18 cellular contexts compared by ENCODE assay signal in genomic region chr14:54577494-54577893, GRCh38. TPM values are rescaled to one million over a fixed set of nuclear protein-coding genes. Genes with fewer than 3 reads are reported as not detected.
"Had no signal": no experiment of that assay in that cellular context is flagged by ENCODE, and none has a peak within 500 bp of the region (broad histone marks: within the 10 kb centered on the region; RNA-seq: fewer than 3 reads in every experiment).

No MANE protein-coding gene starts in this region.

- H3K4me3 Mint-ChIP-seq: activated naive CD8-positive, alpha-beta T cell treated with anti-CD3 and anti-CD28 coated beads, Interleukin-2, amount 10 ng/mL, durations not matched to agents 7 days and 5 days; activated T-helper 1 cell treated with anti-CD3 and anti-CD28 coated beads, Interleukin-12 subunit alpha, Interleukin-12 subunit beta, Interleukin-2, Interleukin-4 antibody, amounts not matched to agents 30 ng/mL and 10 ng/mL and 1 ng/mL, durations not matched to agents 14 hours and 24 hours and 36 hours; central memory CD8-positive, alpha-beta T cell; naive thymus-derived CD4-positive, alpha-beta T cell; WTC11 had no signal

- DNase-seq: activated CD4-positive, alpha-beta T cell treated with anti-CD3 and anti-CD28 coated beads for 48 hours; activated naive CD4-positive, alpha-beta T cell; activated naive CD8-positive, alpha-beta T cell treated with anti-CD3 and anti-CD28 coated beads, Interleukin-2, amount 10 ng/mL, durations not matched to agents 7 days and 5 days; cortex of kidney; effector CD8-positive, alpha-beta T cell; foreskin melanocyte; head of caudate nucleus; lower lobe of right lung; naive thymus-derived CD4-positive, alpha-beta T cell; pancreas; stimulated activated CD4-positive, alpha-beta T cell treated with anti-CD3 and anti-CD28 coated beads, Interleukin-4, amount 100 ng/mL, for 24 hours; stimulated activated naive CD4-positive, alpha-beta T cell treated with Interleukin-2 at 50 U/mL for 16 hours; SW 1271; uterus had no signal

- ATAC-seq: lower lobe of right lung; naive thymus-derived CD4-positive, alpha-beta T cell; pancreas; WTC11 had no signal

- H3K36me3 ChIP-seq: brain microvascular endothelial cell, lower lobe of right lung, pancreas, uterus had no signal

- H3K27me3 ChIP-seq: brain microvascular endothelial cell, pancreas, uterus had no signal

- H3K27ac ChIP-seq: brain microvascular endothelial cell, lower lobe of right lung, pancreas, uterus had no signal

- H3K4me3 ChIP-seq: lower lobe of right lung, pancreas, uterus had no signal

- H3K27ac Mint-ChIP-seq: activated naive CD8-positive, alpha-beta T cell treated with anti-CD3 and anti-CD28 coated beads, Interleukin-2, amount 10 ng/mL, durations not matched to agents 7 days and 5 days; activated T-helper 1 cell treated with anti-CD3 and anti-CD28 coated beads, Interleukin-12 subunit alpha, Interleukin-12 subunit beta, Interleukin-2, Interleukin-4 antibody, amounts not matched to agents 30 ng/mL and 10 ng/mL and 1 ng/mL, durations not matched to agents 14 hours and 24 hours and 36 hours; WTC11 had no signal

- H3K4me1 Mint-ChIP-seq: central memory CD8-positive, alpha-beta T cell; naive thymus-derived CD4-positive, alpha-beta T cell had no signal

- H3K4me1 ChIP-seq: pancreas had no signal

- H3K9me3 Mint-ChIP-seq: WTC11 had no signal

- H3K9me3 ChIP-seq: pancreas, uterus had no signal

RNA-seq across cellular contexts. Expression of gene SAMD4A, which starts 10.6 kb away (rescaled TPM):
- polyA plus RNA-seq: naive thymus-derived CD4-positive, alpha-beta T cell had no signal
